Comparison of ENCODE assay signal across 1 cellular context in genomic region chr9:72365525-72366256, GRCh38.
TF ChIP-seq lines count a peak whose summit lies in the region.

No MANE protein-coding gene starts in this region.

TF ChIP-seq in HEK293, 187 proteins besides CTCF, POLR2A, EP300 and RAD21 (continued from another document and continues in another):
- TF ChIP-seq PRDM10 (tag by site-specific recombination; IDR thresholded peaks at IDR 0.05), result peak; percentile 68
- no peak for TF ChIP-seq KLF9 (tag by site-specific recombination; IDR thresholded peaks at IDR 0.05; ENCODE audit: low read depth)
- 0 out of 2 replicates have a peak, but pooled peaks have one; percentile 5 for TF ChIP-seq ZNF394 (tag by site-specific recombination; IDR thresholded peaks at IDR 0.05; ENCODE audit: borderline replicate concordance)
- TF ChIP-seq ZNF24 (tag by site-specific recombination; IDR thresholded peaks at IDR 0.05), result peak; percentile 30; the same call in 1 of the 2 replicates
- no peak for TF ChIP-seq ZNF37A (tag by site-specific recombination; IDR thresholded peaks at IDR 0.05)
- peak; percentile 69 for TF ChIP-seq GLIS2 (tag by site-specific recombination; IDR thresholded peaks at IDR 0.05)
- peak; percentile 41 for TF ChIP-seq ZNF398 (tag by site-specific recombination; IDR thresholded peaks at IDR 0.05)
- 0 out of 2 replicates have a peak, but pooled peaks have one; percentile 12 for TF ChIP-seq PRDM4 (tag by site-specific recombination; IDR thresholded peaks at IDR 0.05)
- TF ChIP-seq PATZ1 (tag by site-specific recombination; IDR thresholded peaks at IDR 0.05), result 0 out of 2 replicates have a peak, but pooled peaks have one; percentile 19
- TF ChIP-seq ZFHX2 (tag by site-specific recombination; conservative IDR thresholded peaks at IDR 0.05), result peak; percentile 37
- TF ChIP-seq ZNF223 (tag by site-specific recombination; IDR thresholded peaks at IDR 0.05), result no peak
- 0 out of 2 replicates have a peak, but pooled peaks have one; percentile 69 for TF ChIP-seq ZNF335 (tag by site-specific recombination; conservative IDR thresholded peaks at IDR 0.05)
- TF ChIP-seq ZBTB11 (tag by site-specific recombination; conservative IDR thresholded peaks at IDR 0.05; ENCODE audit: low read depth), result peak; percentile 41; the same call in 1 of the 2 replicates
- TF ChIP-seq ZNF501 (tag by site-specific recombination; IDR thresholded peaks at IDR 0.05), result no peak
- peak; percentile 7; the same call in 1 of the 2 replicates for TF ChIP-seq GLIS1 (tag by site-specific recombination; IDR thresholded peaks at IDR 0.05)
- TF ChIP-seq ZNF600 (tag by site-specific recombination; IDR thresholded peaks at IDR 0.05), result peak; percentile 43; the same call in 1 of the 2 replicates
- TF ChIP-seq WT1 (tag by site-specific recombination; IDR thresholded peaks at IDR 0.05), result peak; percentile 23; the same call in 1 of the 2 replicates
- TF ChIP-seq ZNF660 (tag by site-specific recombination; IDR thresholded peaks at IDR 0.05), result no peak
- no peak for TF ChIP-seq ZSCAN16 (tag by site-specific recombination; IDR thresholded peaks at IDR 0.05)
- TF ChIP-seq ZNF280D (tag by site-specific recombination; IDR thresholded peaks at IDR 0.05), result no peak
- no peak for TF ChIP-seq ZNF155 (tag by site-specific recombination; IDR thresholded peaks at IDR 0.05)
- TF ChIP-seq ZFP37 (tag by site-specific recombination; IDR thresholded peaks at IDR 0.05), result peak; percentile 60; the same call in 1 of the 2 replicates
- 0 out of 2 replicates have a peak, but pooled peaks have one; percentile 22 for TF ChIP-seq EGR2 (tag by site-specific recombination; IDR thresholded peaks at IDR 0.05; ENCODE audit: low read depth)
- peak; percentile 68 for TF ChIP-seq ZNF366 (tag by site-specific recombination; conservative IDR thresholded peaks at IDR 0.05)
- TF ChIP-seq SP2 (tag by site-specific recombination; IDR thresholded peaks at IDR 0.05), result peak; percentile 38
- no peak for TF ChIP-seq ZNF114 (tag by site-specific recombination; IDR thresholded peaks at IDR 0.05)
- no peak for TF ChIP-seq ZNF202 (tag by site-specific recombination; IDR thresholded peaks at IDR 0.05; ENCODE audit: borderline replicate concordance)
- no peak for TF ChIP-seq PRDM2 (tag by site-specific recombination; IDR thresholded peaks at IDR 0.05; ENCODE audit: borderline replicate concordance)
- TF ChIP-seq ZNF341 (tag by site-specific recombination; IDR thresholded peaks at IDR 0.05; ENCODE audit: low read depth), result peak; percentile 89
- TF ChIP-seq ZSCAN23 (tag by site-specific recombination; IDR thresholded peaks at IDR 0.05), result no peak
- TF ChIP-seq ZNF48 (tag by site-specific recombination; IDR thresholded peaks at IDR 0.05), result no peak
- peak; percentile 30; the same call in 1 of the 2 replicates for TF ChIP-seq OVOL3 (tag by site-specific recombination; IDR thresholded peaks at IDR 0.05)
- TF ChIP-seq KLF10 (tag by site-specific recombination; IDR thresholded peaks at IDR 0.05), result no peak
- TF ChIP-seq IKZF3 (tag by site-specific recombination; IDR thresholded peaks at IDR 0.05), result no peak
